23 cellular contexts compared by ENCODE assay signal in genomic region chr1:59846209-59846894, GRCh38. TPM values are rescaled to one million over a fixed set of nuclear protein-coding genes. Genes with fewer than 3 reads are reported as not detected.
DNase-seq lines count a peak whose midpoint lies in the region; ATAC-seq, FAIRE-seq and TF ChIP-seq lines count a peak whose summit lies in the region.
"Had no signal": no experiment of that assay in that cellular context is flagged by ENCODE, and none has a peak within 500 bp of the region (broad histone marks: within the 10 kb centered on the region; RNA-seq: fewer than 3 reads in every experiment).

No MANE protein-coding gene starts in this region.

- peak overlapping the region; percentile 29 for H3K27ac Mint-ChIP-seq in central memory CD8-positive, alpha-beta T cell (ENCODE audit: low read depth)
- H3K27ac Mint-ChIP-seq: B cell; CD4-positive, alpha-beta T cell; CD8-positive, alpha-beta T cell had no signal

- H3K4me1 ChIP-seq in HEK293 (ENCODE audit: control insufficient read depth, insufficient read depth, low read length) (no peaks in the 10 kb centered on the region), kidney (ENCODE audit: control insufficient read depth in 1 of 2, insufficient read depth in 1 of 2, low read depth in 1 of 2, low read length in 2 of 2) (no peaks in the 10 kb centered on the region)
- H3K4me1 ChIP-seq: BLaER1 treated with 17β-estradiol and CSF1 and Interleukin-3, amounts not matched to agents 10 nM and 100 nM; Caco-2 had no signal

- H3K4me1 Mint-ChIP-seq in central memory CD8-positive, alpha-beta T cell, result no peaks in the 10 kb centered on the region
- H3K4me1 Mint-ChIP-seq: B cell had no signal

- TF ChIP-seq CTCF in HEK293 (tag by site-specific recombination; IDR thresholded peaks at IDR 0.05) (no peak), kidney (IDR thresholded peaks at IDR 0.05; ENCODE audit: borderline replicate concordance, extremely low read depth, insufficient read depth) (no peak)

- no peaks in the 10 kb centered on the region for H3K9me3 ChIP-seq in HEK293 (ENCODE audit: control insufficient read depth, insufficient read depth, low read depth, low read length)
- no peaks in the 10 kb centered on the region for H3K9me3 ChIP-seq in kidney (ENCODE audit: control insufficient read depth in 1 of 2, low read length in 2 of 2)
- H3K9me3 ChIP-seq: BLaER1 treated with 17β-estradiol and CSF1 and Interleukin-3, amounts not matched to agents 10 nM and 100 nM; Caco-2 had no signal

- CTCF ChIA-PET in HEK293 (lab: Yijun Ruan, JAX), result no interaction called here

- no peak for ATAC-seq in central memory CD8-positive, alpha-beta T cell (replicated peaks; ENCODE audit: extremely low read depth, poor library complexity, severe bottlenecking)
- ATAC-seq in left colon, result no peak
- no peak for ATAC-seq in GM21529 (IDR thresholded peaks at IDR 0.05; ENCODE audit: unreplicated experiment)
- ATAC-seq in activated CD4-positive, CD25-positive, alpha-beta regulatory T cell treated with anti-CD3 and anti-CD28 coated beads, Interleukin-2, amount 50 U/mL, for 24 hours, result no peak
- ATAC-seq: CD8-positive, alpha-beta T cell had no signal

- intact Hi-C loops in kidney (cut with DNase I) (no loop called here), left colon (cut with DNase I, micrococcal nuclease) (no loop called here)

- H3K4me3 ChIP-seq in HEK293 (ENCODE audit: low read depth, low read length) (no peak overlapping the region), kidney (ENCODE audit: low read length in 2 of 2) (no peak overlapping the region)
- H3K4me3 ChIP-seq: BLaER1 treated with 17β-estradiol and CSF1 and Interleukin-3, amounts not matched to agents 10 nM and 100 nM had no signal

- no peak overlapping the region for H3K9ac ChIP-seq in kidney (ENCODE audit: low read length in 2 of 2)
- H3K9ac ChIP-seq: BLaER1 treated with 17β-estradiol and CSF1 and Interleukin-3, amounts not matched to agents 10 nM and 100 nM had no signal

- H3K27ac ChIP-seq in HEK293 (ENCODE audit: extremely low read depth, low read depth, low read length) (no peak overlapping the region), kidney (ENCODE audit: low read depth in 2 of 2, low read length in 2 of 2) (no peak overlapping the region)
- H3K27ac ChIP-seq: BLaER1 treated with 17β-estradiol and CSF1 and Interleukin-3, amounts not matched to agents 10 nM and 100 nM; C4-2B had no signal

- DNase-seq in central memory CD8-positive, alpha-beta T cell (ENCODE audit: low spot score in 2 of 2), result no peak
- DNase-seq in kidney (no peak), left colon (no peak), globus pallidus (ENCODE audit: low spot score) (no peak)
- DNase-seq: 8988T; AML-193; Caco-2; Calu3; CD4-positive, alpha-beta T cell; CD8-positive, alpha-beta T cell; DMS79 treated with DMSO at 0.1 percent for 48 hours; GF-D8 had no signal

- POLR2A ChIA-PET in HEK293 (lab: Yijun Ruan, JAX), result no interaction called here

- no peaks in the 10 kb centered on the region for H3K9me3 Mint-ChIP-seq in central memory CD8-positive, alpha-beta T cell
- H3K9me3 Mint-ChIP-seq: CD4-positive, alpha-beta T cell; CD8-positive, alpha-beta T cell had no signal

- H3K36me3 ChIP-seq in HEK293 (ENCODE audit: control insufficient read depth in 2 of 2, insufficient read depth in 1 of 2, low read length in 2 of 2), result peaks cover 52 to 54% of the 10 kb centered on the region in 2 experiments; a peak in 2 of 3 replicates
- peaks cover 6 to 39% of the 10 kb centered on the region in 2 donors for H3K36me3 ChIP-seq in kidney (ENCODE audit: control insufficient read depth in 1 of 2, insufficient read depth in 2 of 2, low read length in 2 of 2)
- H3K36me3 ChIP-seq: BLaER1 treated with 17β-estradiol and CSF1 and Interleukin-3, amounts not matched to agents 10 nM and 100 nM had no signal

- FAIRE-seq in kidney (lab: Jason Lieb, UNC), result peak; percentile 11
- FAIRE-seq: A204.1, D721Med, GM12891, GM19239 had no signal

- peaks cover 5% of the 10 kb centered on the region for H3K36me3 Mint-ChIP-seq in central memory CD8-positive, alpha-beta T cell (ENCODE audit: insufficient read depth)

- no peaks in the 10 kb centered on the region for H3K27me3 Mint-ChIP-seq in central memory CD8-positive, alpha-beta T cell
- H3K27me3 Mint-ChIP-seq: B cell; CD4-positive, alpha-beta T cell had no signal

- H3K4me3 Mint-ChIP-seq in central memory CD8-positive, alpha-beta T cell, result no peak overlapping the region
- H3K4me3 Mint-ChIP-seq: B cell; CD4-positive, alpha-beta T cell; CD8-positive, alpha-beta T cell had no signal

TF ChIP-seq in HEK293, 187 proteins besides CTCF, POLR2A, EP300 and RAD21:
- TF ChIP-seq ZSCAN23 (tag by site-specific recombination; IDR thresholded peaks at IDR 0.05) (no peak), ZNF366 (tag by site-specific recombination; conservative IDR thresholded peaks at IDR 0.05) (peak; percentile 79)

RNA-seq across cellular contexts. Expression of gene HOOK1, which starts 31.6 kb away (rescaled TPM):
- total RNA-seq in kidney (55.4 TPM), left colon (10 to 100 TPM; 55.6 to 62.5 TPM)
- polyA plus RNA-seq in kidney (ENCODE audit: insufficient read depth, low read depth, low replicate concordance), result 9.4 TPM
- polyA plus RNA-seq: BJ had no signal
